In genomic region chr15:68277131-68277604, GRCh38 we compare ENCODE assay signal across 8 cellular contexts.
A peak's percentile ranks its signal among the peaks of the same experiment; 100 is the strongest.
DNase-seq lines count a peak whose midpoint lies in the region; ATAC-seq, FAIRE-seq and TF ChIP-seq lines count a peak whose summit lies in the region.

No MANE protein-coding gene starts in this region.

- peaks cover 29 to 35% of the 10 kb centered on the region in 2 donors for H3K4me1 ChIP-seq in muscle layer of duodenum (ENCODE audit: control insufficient read depth in 1 of 2, insufficient read depth in 2 of 2, low read length in 2 of 2)

- no peak for FAIRE-seq in GM19239 (lab: Jason Lieb, UNC)

- H3K27ac ChIP-seq in SK-N-MC (peak overlapping the region; percentile 88), muscle layer of duodenum (ENCODE audit: low read length) (peak overlapping the region; percentile 99)

- H3K9me3 ChIP-seq in SK-N-MC (ENCODE audit: low read depth, low read length) = no peaks in the 10 kb centered on the region
- H3K9me3 ChIP-seq in muscle layer of duodenum (ENCODE audit: control insufficient read depth in 1 of 2, low read length in 2 of 2) = no peaks in the 10 kb centered on the region

- H3K27me3 ChIP-seq in muscle layer of duodenum (ENCODE audit: low read depth, low read length) = no peaks in the 10 kb centered on the region

- peak; percentile 5 for ATAC-seq in activated CD4-positive, CD25-positive, alpha-beta regulatory T cell treated with anti-CD3 and anti-CD28 coated beads, Interleukin-2, amount 50 U/mL, for 24 hours
- ATAC-seq in HG03196 (IDR thresholded peaks at IDR 0.05; ENCODE audit: unreplicated experiment) = peak; percentile 1

- H3K4me3 ChIP-seq in SK-N-MC = peak overlapping the region; percentile 95
- peak overlapping the region; percentile 83 for H3K4me3 ChIP-seq in epithelial cell of esophagus (ENCODE audit: low read length)
- H3K4me3 ChIP-seq in muscle layer of duodenum (ENCODE audit: low read depth in 1 of 2, low read length in 2 of 2) = peak overlapping the region; percentile 83 to 89

- no peak for DNase-seq in activated CD4-positive, CD25-positive, alpha-beta regulatory T cell treated with anti-CD3 and anti-CD28 coated beads, Interleukin-2, amount 50 U/mL, for 72 hours
- no peak for DNase-seq in SK-N-MC (ENCODE audit: low read depth, low spot score)
- DNase-seq in epithelial cell of esophagus (ENCODE audit: low read depth) = peak; percentile 44
- DNase-seq in effector CD4-positive, alpha-beta T cell = no peak
- no peak for DNase-seq in GM19239 (ENCODE audit: insufficient read length, low spot score)

- no peak for TF ChIP-seq CTCF in epithelial cell of esophagus (IDR thresholded peaks at IDR 0.05; ENCODE audit: insufficient read depth, low read depth, low read length, missing control alignments)

- peak overlapping the region; percentile 94 for H3K9ac ChIP-seq in SK-N-MC (ENCODE audit: insufficient read length)

- H3K36me3 ChIP-seq in SK-N-MC (ENCODE audit: insufficient read depth, low read length) (peaks cover 12% of the 10 kb centered on the region), muscle layer of duodenum (ENCODE audit: control insufficient read depth in 1 of 2, insufficient read depth in 2 of 2, low read length in 2 of 2) (peaks cover 0 to 12% of the 10 kb centered on the region in 2 donors)
